ENCODE assay signal across 7 cellular contexts in genomic region chr1:26112407-26112775, GRCh38. TPM values are rescaled to one million over a fixed set of nuclear protein-coding genes. Genes with fewer than 3 reads are reported as not detected.
DNase-seq lines count a peak whose midpoint lies in the region; ATAC-seq and TF ChIP-seq lines count a peak whose summit lies in the region.
"Had no signal": no experiment of that assay in that cellular context is flagged by ENCODE, and none has a peak within 500 bp of the region (broad histone marks: within the 10 kb centered on the region; RNA-seq: fewer than 3 reads in every experiment).

No MANE protein-coding gene starts in this region.

- TF ChIP-seq CTCF in BJ (IDR thresholded peaks at IDR 0.05; ENCODE audit: insufficient read depth, low read depth, low read length): no peak
- TF ChIP-seq CTCF in HFFc6 (IDR thresholded peaks at IDR 0.05): no peak
- no peak for TF ChIP-seq CTCF in WERI-Rb-1 (IDR thresholded peaks at IDR 0.05; ENCODE audit: low read depth, low read length)
- TF ChIP-seq CTCF in right lobe of liver (IDR thresholded peaks at IDR 0.05): no peak

- CTCF ChIA-PET in BJ (lab: Yijun Ruan, JAX): interaction anchor here (0.8 to 6.0 kb wide), 6 partner anchors 9 to 61 kb away, joined by 3 to 32 read pairs (median 4); no protein-coding TSS in a partner anchor

- TF ChIP-seq POLR2A in right lobe of liver (IDR thresholded peaks at IDR 0.05) (no peak), erythroblast (IDR thresholded peaks at IDR 0.05; ENCODE audit: low read length) (no peak)

- H3K27me3 Mint-ChIP-seq in HFFc6 (ENCODE audit: insufficient read depth): no peaks in the 10 kb centered on the region

- H3K9me3 ChIP-seq in WERI-Rb-1 (ENCODE audit: severe bottlenecking): no peaks in the 10 kb centered on the region
- H3K9me3 ChIP-seq in right lobe of liver: no peaks in the 10 kb centered on the region

- H3K36me3 Mint-ChIP-seq in HFFc6 (ENCODE audit: low read depth): peaks cover 5% of the 10 kb centered on the region; the same call in 1 of the 2 replicates

- POLR2A ChIA-PET in BJ (lab: Charles Lee): no interaction called here

- H3K4me1 ChIP-seq in right lobe of liver: peaks cover 5 to 45% (median 17%) of the 10 kb centered on the region in 4 donors

- H3K27ac ChIP-seq in WERI-Rb-1 (peak overlapping the region; percentile 97), right lobe of liver (peak overlapping the region; percentile 86 to 97 (median 89))

- peak overlapping the region; percentile 94 for H3K4me3 Mint-ChIP-seq in HFFc6

- DNase-seq in BJ (ENCODE audit: low read depth) (no peak), HFFc6 (no peak), WERI-Rb-1 (no peak), right lobe of liver (no peak), COLO668 (lab: John Stamatoyannopoulos, UW; ENCODE audit: unreplicated experiment) (no peak), erythroblast (lab: John Stamatoyannopoulos, UW) (no peak)

- H3K9me3 Mint-ChIP-seq in HFFc6: no peaks in the 10 kb centered on the region

- peak overlapping the region; percentile 70 for H3K27ac Mint-ChIP-seq in HFFc6

- peaks cover 22% of the 10 kb centered on the region for H3K4me1 Mint-ChIP-seq in HFFc6 (ENCODE audit: low read depth)

- intact Hi-C loops in right lobe of liver (cut with DNase I): no loop called here

- H3K4me3 ChIP-seq in BJ (ENCODE audit: low read depth, low read length) (peak overlapping the region; percentile 98), WERI-Rb-1 (ENCODE audit: low read depth, low read length) (peak overlapping the region; percentile 72), right lobe of liver (peak overlapping the region; percentile 100)

- H3K36me3 ChIP-seq in BJ (ENCODE audit: control insufficient read depth, insufficient read depth, low read length) (no peaks in the 10 kb centered on the region; the same call in 1 of the 2 replicates), WERI-Rb-1 (peaks cover 44% of the 10 kb centered on the region), right lobe of liver (peaks cover 0 to 11% (median 0%) of the 10 kb centered on the region in 4 donors)

- 0% methylated on average over 9 of the region's 9 CpGs for WGBS in right lobe of liver (ENCODE audit: insufficient coverage, low coverage, low lambda C conversion rate, missing lambda C conversion rate)

- no peaks in the 10 kb centered on the region for H3K27me3 ChIP-seq in BJ (ENCODE audit: control insufficient read depth, insufficient read depth, low read length)
- H3K27me3 ChIP-seq in WERI-Rb-1 (ENCODE audit: insufficient read depth, low read depth, severe bottlenecking): no peaks in the 10 kb centered on the region
- no peaks in the 10 kb centered on the region for H3K27me3 ChIP-seq in right lobe of liver

- ATAC-seq in right lobe of liver: peak; percentile 2 to 15 (median 4)

RNA-seq across cellular contexts. Expression of gene PDIK1L, which starts 0.8 kb away (rescaled TPM):
- polyA plus RNA-seq in BJ (2011; rRNA removed): 1.4 and 2.9 TPM in 2 replicates
- polyA minus RNA-seq in BJ (2011; rRNA and poly(A)+ RNA removed): 2.5 and 2.7 TPM in 2 replicates
- total RNA-seq in HFFc6 (2021; fragmentation: NEBNext Ultra II Directional; extraction: Animal tissue kit (Norgen Biotek cat#: 25700)): 1 to 10 TPM; 2.5 to 4.4 (median 3.8) TPM
- total RNA-seq in right lobe of liver: 1 to 10 TPM; 3.8 to 7.5 (median 5.1) TPM

RNA-seq across cellular contexts. Expression of gene TRIM63, which starts 45.0 kb away (rescaled TPM):
- polyA plus RNA-seq in BJ (2011; rRNA removed): not detected in 2 replicates
- not detected in 2 replicates for polyA minus RNA-seq in BJ (2011; rRNA and poly(A)+ RNA removed)
- not detected for total RNA-seq in HFFc6 (2021; fragmentation: NEBNext Ultra II Directional; extraction: Animal tissue kit (Norgen Biotek cat#: 25700))
- total RNA-seq in right lobe of liver: 1 to 10 TPM in 1 of 6 experiments, under 1 TPM in 2, not detected in 3; 0.18 to 3.5 (median 0.49) TPM
- total RNA-seq: HT1080 had no signal

RNA-seq across cellular contexts. Expression of gene FAM110D, which starts 46.5 kb away (rescaled TPM):
- not detected in 2 replicates for polyA plus RNA-seq in BJ (2011; rRNA removed)
- polyA minus RNA-seq in BJ (2011; rRNA and poly(A)+ RNA removed): not detected in 2 replicates
- not detected for total RNA-seq in HFFc6 (2021; fragmentation: NEBNext Ultra II Directional; extraction: Animal tissue kit (Norgen Biotek cat#: 25700))
- under 1 TPM; 0.22 to 0.53 (median 0.34) TPM for total RNA-seq in right lobe of liver

RNA-seq across cellular contexts. Expression of gene C1orf232, which starts 56.4 kb away (rescaled TPM):
- polyA plus RNA-seq in BJ (2011; rRNA removed): not detected in 2 replicates
- not detected in 2 replicates for polyA minus RNA-seq in BJ (2011; rRNA and poly(A)+ RNA removed)
- total RNA-seq in HFFc6 (2021; fragmentation: NEBNext Ultra II Directional; extraction: Animal tissue kit (Norgen Biotek cat#: 25700)): not detected
- total RNA-seq in right lobe of liver: not detected
- total RNA-seq: HT1080 had no signal

RNA-seq across cellular contexts. Expression of gene ZNF593, which starts 57.3 kb away (rescaled TPM):
- polyA plus RNA-seq in BJ (2011; rRNA removed): 26.3 and 30.2 TPM in 2 replicates
- 6.9 and 12.2 TPM in 2 replicates for polyA minus RNA-seq in BJ (2011; rRNA and poly(A)+ RNA removed)
- total RNA-seq in HFFc6 (2021; fragmentation: NEBNext Ultra II Directional; extraction: Animal tissue kit (Norgen Biotek cat#: 25700)): 10 to 100 TPM; 33.5 to 46.3 (median 38.7) TPM
- 10 to 100 TPM; 16.8 to 39.6 (median 20.7) TPM for total RNA-seq in right lobe of liver
